1 cellular context compared by ENCODE assay signal in the genomic region with DNA sequence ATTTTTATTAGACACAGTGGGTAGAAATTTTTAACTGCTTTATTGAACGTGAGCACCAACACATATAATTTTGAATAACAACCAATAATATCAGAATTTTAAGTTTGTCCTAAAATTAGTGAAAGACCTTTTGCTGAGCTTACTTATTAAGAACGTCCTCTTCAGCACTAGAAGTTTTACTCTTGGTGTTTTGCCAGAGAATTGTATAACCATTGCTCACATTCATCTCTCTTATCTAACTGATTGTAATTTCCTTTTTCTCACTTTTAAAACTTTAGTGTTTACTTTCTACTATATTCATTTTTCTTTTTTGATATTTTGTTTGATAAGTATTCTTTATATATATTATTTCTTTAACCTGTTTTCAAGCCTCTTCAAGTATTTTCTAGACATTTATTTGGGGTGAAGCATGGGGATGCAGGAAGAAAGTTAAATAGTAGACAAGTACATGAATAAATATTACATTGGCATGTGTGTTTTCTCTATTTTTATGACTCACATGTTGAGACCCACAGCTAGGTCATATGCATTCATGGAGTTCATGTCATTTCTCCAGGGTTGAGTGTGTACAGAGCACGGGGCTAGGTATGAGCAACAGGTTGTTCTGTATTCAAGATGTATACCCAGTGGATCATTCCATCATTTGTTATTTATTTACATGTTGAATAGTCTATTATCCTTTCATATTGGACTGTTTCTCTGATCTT.
TF ChIP-seq lines count a peak whose summit lies in the region.

No MANE protein-coding gene starts in this region.

TF ChIP-seq in A549, 52 proteins besides CTCF, POLR2A, EP300 and RAD21 (continued from another document):
- TF ChIP-seq, protein P1, sequence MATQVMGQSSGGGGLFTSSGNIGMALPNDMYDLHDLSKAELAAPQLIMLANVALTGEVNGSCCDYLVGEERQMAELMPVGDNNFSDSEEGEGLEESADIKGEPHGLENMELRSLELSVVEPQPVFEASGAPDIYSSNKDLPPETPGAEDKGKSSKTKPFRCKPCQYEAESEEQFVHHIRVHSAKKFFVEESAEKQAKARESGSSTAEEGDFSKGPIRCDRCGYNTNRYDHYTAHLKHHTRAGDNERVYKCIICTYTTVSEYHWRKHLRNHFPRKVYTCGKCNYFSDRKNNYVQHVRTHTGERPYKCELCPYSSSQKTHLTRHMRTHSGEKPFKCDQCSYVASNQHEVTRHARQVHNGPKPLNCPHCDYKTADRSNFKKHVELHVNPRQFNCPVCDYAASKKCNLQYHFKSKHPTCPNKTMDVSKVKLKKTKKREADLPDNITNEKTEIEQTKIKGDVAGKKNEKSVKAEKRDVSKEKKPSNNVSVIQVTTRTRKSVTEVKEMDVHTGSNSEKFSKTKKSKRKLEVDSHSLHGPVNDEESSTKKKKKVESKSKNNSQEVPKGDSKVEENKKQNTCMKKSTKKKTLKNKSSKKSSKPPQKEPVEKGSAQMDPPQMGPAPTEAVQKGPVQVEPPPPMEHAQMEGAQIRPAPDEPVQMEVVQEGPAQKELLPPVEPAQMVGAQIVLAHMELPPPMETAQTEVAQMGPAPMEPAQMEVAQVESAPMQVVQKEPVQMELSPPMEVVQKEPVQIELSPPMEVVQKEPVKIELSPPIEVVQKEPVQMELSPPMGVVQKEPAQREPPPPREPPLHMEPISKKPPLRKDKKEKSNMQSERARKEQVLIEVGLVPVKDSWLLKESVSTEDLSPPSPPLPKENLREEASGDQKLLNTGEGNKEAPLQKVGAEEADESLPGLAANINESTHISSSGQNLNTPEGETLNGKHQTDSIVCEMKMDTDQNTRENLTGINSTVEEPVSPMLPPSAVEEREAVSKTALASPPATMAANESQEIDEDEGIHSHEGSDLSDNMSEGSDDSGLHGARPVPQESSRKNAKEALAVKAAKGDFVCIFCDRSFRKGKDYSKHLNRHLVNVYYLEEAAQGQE (IDR thresholded peaks at IDR 0.05): no peak
